Comparison of ENCODE assay signal across 8 cellular contexts in genomic region chr14:90814806-90815566, GRCh38. TPM values are rescaled to one million over a fixed set of nuclear protein-coding genes. Genes with fewer than 3 reads are reported as not detected.
DNase-seq lines count a peak whose midpoint lies in the region; ATAC-seq and TF ChIP-seq lines count a peak whose summit lies in the region.

No MANE protein-coding gene starts in this region.

- ATAC-seq in HG02870 (IDR thresholded peaks at IDR 0.05; ENCODE audit: unreplicated experiment) (no peak), GM18511 (IDR thresholded peaks at IDR 0.05; ENCODE audit: unreplicated experiment) (no peak)

- H3K4me3 ChIP-seq in SJSA1 (peak overlapping the region; percentile 53), fibroblast of the aortic adventitia (ENCODE audit: low read depth, low read length) (peak overlapping the region; percentile 82)

- H3K27me3 ChIP-seq in SJSA1 (replicated peaks): no peaks in the 10 kb centered on the region

- no peaks in the 10 kb centered on the region for H3K9me3 ChIP-seq in SJSA1 (replicated peaks)

- in situ Hi-C loops in G401 (cut with HindIII; ENCODE audit: low sequenced_read_pairs): no loop called here

- no peaks in the 10 kb centered on the region for H3K36me3 ChIP-seq in SJSA1

- TF ChIP-seq CTCF in fibroblast of the aortic adventitia (IDR thresholded peaks at IDR 0.05; ENCODE audit: insufficient read depth, low read length): no peak

- peak; percentile 59 for DNase-seq in G401 (ENCODE audit: low spot score)
- no peak for DNase-seq in SJSA1 (ENCODE audit: low read depth in 1 of 2, low spot score in 2 of 2)
- no peak for DNase-seq in fibroblast of the aortic adventitia (ENCODE audit: low read depth)
- peak; percentile 36 for DNase-seq in retina
- no peak for DNase-seq in kidney tubule cell (ENCODE audit: low spot score)
- no peak for DNase-seq in A172 (ENCODE audit: low spot score)

- no peak overlapping the region for H3K27ac ChIP-seq in SJSA1

- peaks cover 6% of the 10 kb centered on the region for H3K4me1 ChIP-seq in SJSA1 (replicated peaks)

RNA-seq across cellular contexts. Expression of gene TTC7B, which starts 1.2 kb away (rescaled TPM):
- total RNA-seq in G401 (2014; rRNA removed; shearing (Covaris generic)): 30.3 and 32.5 TPM in 2 replicates
- total RNA-seq in SJSA1 (2014; rRNA removed; shearing (Covaris generic)): 24.2 and 38.3 TPM in 2 replicates
- total RNA-seq in fibroblast of the aortic adventitia (ENCODE audit: low replicate concordance): 24.9 and 50.9 TPM in 2 replicates
- total RNA-seq in A172 (2014; rRNA removed; shearing (Covaris generic)): 40.2 and 49.0 TPM in 2 replicates

Comparison
In these comparisons a context has a peak if more than half of its experiments do, and no peak if none do; other contexts are left out.
1. DNase-seq: peak in G401 (single experiment) and retina (single experiment); none in SJSA1 (0 of 2), fibroblast of the aortic adventitia (single experiment), kidney tubule cell (single experiment) and A172 (single experiment).